30 cellular contexts compared by ENCODE assay signal in the genomic region with DNA sequence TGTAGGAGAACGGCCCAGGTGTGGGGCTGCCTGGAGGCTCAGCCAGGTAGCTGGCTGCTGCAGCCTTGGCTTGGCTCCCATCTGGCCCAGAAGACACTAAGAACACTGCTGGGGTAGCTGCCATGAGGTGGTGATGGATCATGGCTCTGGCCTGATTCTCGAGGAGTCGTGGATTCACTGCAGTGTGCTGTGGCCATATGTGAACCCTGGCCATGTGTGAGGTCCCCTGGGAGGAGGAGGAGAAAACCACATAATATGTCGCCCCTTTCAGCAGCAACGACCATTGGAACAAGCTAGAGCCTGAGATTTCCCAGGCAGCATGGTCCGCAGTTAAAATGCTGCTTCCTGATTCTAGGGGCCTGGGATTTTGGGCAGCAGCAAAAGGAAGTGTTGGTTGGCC. TPM values are rescaled to one million over a fixed set of nuclear protein-coding genes. Genes with fewer than 3 reads are reported as not detected.
"Had no signal": no experiment of that assay in that cellular context is flagged by ENCODE, and none has a peak within 500 bp of the region (broad histone marks: within the 10 kb centered on the region; RNA-seq: fewer than 3 reads in every experiment).

No MANE protein-coding gene starts in this region.

- H3K27ac Mint-ChIP-seq: mesothelial cell of epicardium; naive B cell; natural killer cell; nephron progenitor cell; stimulated activated naive CD8-positive, alpha-beta T cell treated with anti-CD3 and anti-CD28 coated beads, Interleukin-15, Interleukin-2, amounts not matched to agents 100 ng/mL and 50 ng/mL, for 24 hours; type B pancreatic cell had no signal

- H3K4me3 Mint-ChIP-seq: mesothelial cell of epicardium; naive B cell; natural killer cell; nephron progenitor cell; stimulated activated naive CD8-positive, alpha-beta T cell treated with anti-CD3 and anti-CD28 coated beads, Interleukin-15, Interleukin-2, amounts not matched to agents 100 ng/mL and 50 ng/mL, for 24 hours; type B pancreatic cell had no signal

- H3K36me3 Mint-ChIP-seq: mesothelial cell of epicardium, natural killer cell, type B pancreatic cell had no signal

- H3K4me1 ChIP-seq: left lung, lower lobe of right lung, prostate gland, uterus had no signal

- DNase-seq: hippocampal formation; kidney; left colon; left lung; lower lobe of right lung; mesendoderm; naive B cell; natural killer cell; nephron progenitor cell; nucleus accumbens; pancreas; retina; right cardiac atrium; stimulated activated CD4-positive, alpha-beta T cell treated with anti-CD3 and anti-CD28 coated beads, Interleukin-12 subunit alpha, Interleukin-12 subunit beta, amount 100 ng/mL, for 4 hours; stimulated activated CD4-positive, alpha-beta T cell treated with anti-CD3 and anti-CD28 coated beads, Interleukin-15, amount 100 ng/mL, for 24 hours; stimulated activated CD4-positive, alpha-beta T cell treated with anti-CD3 and anti-CD28 coated beads, Interleukin-2, amount 100 ng/mL, for 24 hours; stimulated activated CD4-positive, alpha-beta T cell treated with anti-CD3 and anti-CD28 coated beads, Interleukin-4, amount 100 ng/mL, for 1 hour; stimulated activated naive CD4-positive, alpha-beta T cell; uterus had no signal

- H3K9me3 Mint-ChIP-seq: mesothelial cell of epicardium; natural killer cell; nephron progenitor cell; stimulated activated naive CD8-positive, alpha-beta T cell treated with anti-CD3 and anti-CD28 coated beads, Interleukin-15, Interleukin-2, amounts not matched to agents 100 ng/mL and 50 ng/mL, for 24 hours; type B pancreatic cell had no signal

- H3K36me3 ChIP-seq: left lung, lower lobe of right lung, pancreas, prostate gland, tibial nerve, uterus had no signal

- H3K27me3 ChIP-seq: pancreas had no signal

- H3K9me3 ChIP-seq: left lung, lower lobe of right lung, pancreas, prostate gland, tibial nerve, uterus had no signal

- H3K4me3 ChIP-seq: left lung, lower lobe of right lung, pancreas, prostate gland, skin epidermis, tibial nerve, uterus had no signal

- ATAC-seq: left colon, left lung, lower lobe of right lung, natural killer cell, pancreas, right cardiac atrium, sciatic nerve had no signal

- H3K4me1 Mint-ChIP-seq: natural killer cell had no signal

- H3K27ac ChIP-seq: left lung, lower lobe of right lung, pancreas, prostate gland, skin epidermis, tibial nerve, uterus had no signal

RNA-seq across cellular contexts. Expression of a gene that starts 4.0 kb away (rescaled TPM):
- total RNA-seq: kidney, left colon, liver, mesothelial cell of epicardium, mononuclear cell, natural killer cell, sciatic nerve, subcutaneous adipose tissue, tibial nerve, ureter, uterus had no signal
- polyA plus RNA-seq: liver had no signal
